Comparison of ENCODE assay signal across 21 cellular contexts in the genomic region with DNA sequence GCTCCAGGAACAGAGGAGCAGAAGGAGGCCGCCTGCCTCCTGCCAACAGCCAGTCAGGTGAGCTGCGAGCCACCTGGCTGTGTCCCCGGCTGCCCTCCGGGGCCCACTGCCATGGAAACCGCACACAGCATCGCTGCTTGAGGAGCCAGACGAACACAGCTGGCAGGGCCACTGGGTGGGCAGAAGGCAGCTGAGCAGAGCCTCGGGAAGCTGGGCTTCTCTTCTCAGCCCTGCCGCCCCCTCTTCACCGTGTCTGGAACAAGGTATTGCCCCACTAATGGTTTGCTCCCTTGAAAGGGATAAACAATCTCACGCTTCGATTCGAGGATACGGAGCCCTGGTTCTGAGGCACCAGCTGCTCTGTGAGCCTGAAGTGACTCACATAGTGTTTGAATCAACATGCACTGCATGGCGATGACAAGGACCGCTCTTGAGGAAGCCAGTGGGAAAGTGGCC.
DNase-seq lines count a peak whose midpoint lies in the region; TF ChIP-seq lines count a peak whose summit lies in the region.
"Had no signal": no experiment of that assay in that cellular context is flagged by ENCODE, and none has a peak within 500 bp of the region (broad histone marks: within the 10 kb centered on the region; RNA-seq: fewer than 3 reads in every experiment).

No MANE protein-coding gene starts in this region.

- peak overlapping the region; percentile 78 for H3K4ac ChIP-seq in neuronal stem cell (ENCODE audit: low read length)

- H3K4me2 ChIP-seq in neuronal stem cell (ENCODE audit: insufficient read depth, low read length, poor library complexity, severe bottlenecking) = no peak overlapping the region
- H3K4me2 ChIP-seq: GM23338 had no signal

- H2BK12ac ChIP-seq in neuronal stem cell (ENCODE audit: low read length) = no peak overlapping the region

- no peak overlapping the region for H3K4me3 Mint-ChIP-seq in activated CD4-positive, alpha-beta memory T cell treated with anti-CD3 and anti-CD28 coated beads for 36 hours
- H3K4me3 Mint-ChIP-seq: CD4-positive, alpha-beta memory T cell; GM23338; IgD-negative memory B cell had no signal

- CTCF ChIA-PET in activated CD4-positive, alpha-beta memory T cell treated with anti-CD3 and anti-CD28 coated beads for 36 hours (lab: Charles Lee) = interaction anchor here (0.6 kb wide), 1 partner anchor 900 kb away, joined by 4 read pairs; no protein-coding TSS in a partner anchor

- peak overlapping the region; percentile 55 for H3K18ac ChIP-seq in neuronal stem cell (ENCODE audit: low read length)

- no peaks in the 10 kb centered on the region for H3K79me1 ChIP-seq in neuronal stem cell (ENCODE audit: low read depth, low read length)

- peak overlapping the region; percentile 59 for H2AK5ac ChIP-seq in neuronal stem cell (ENCODE audit: low read depth, low read length)

- H3K4me1 ChIP-seq in neuronal stem cell (ENCODE audit: control insufficient read depth in 2 of 2, insufficient read depth in 1 of 2, low read depth in 1 of 2, low read length in 2 of 2) = peaks cover 0 to 5% of the 10 kb centered on the region in 2 donors
- H3K4me1 ChIP-seq: lower lobe of right lung had no signal

- H4K8ac ChIP-seq in neuronal stem cell (ENCODE audit: low read depth, low read length) = no peak overlapping the region

- no peaks in the 10 kb centered on the region for H3K36me3 Mint-ChIP-seq in activated CD4-positive, alpha-beta memory T cell treated with anti-CD3 and anti-CD28 coated beads for 36 hours
- H3K36me3 Mint-ChIP-seq: activated naive CD4-positive, alpha-beta T cell treated with anti-CD3 and anti-CD28 coated beads, Interleukin-2, amount 50 U/mL, for 72 hours; CD4-positive, alpha-beta memory T cell; IgD-negative memory B cell had no signal

- H2AFZ ChIP-seq in neuronal stem cell (ENCODE audit: low read length) = no peak overlapping the region
- H2AFZ ChIP-seq: GM23338 had no signal

- no peak overlapping the region for H3K27ac Mint-ChIP-seq in activated CD4-positive, alpha-beta memory T cell treated with anti-CD3 and anti-CD28 coated beads for 36 hours
- H3K27ac Mint-ChIP-seq: GM23338, IgD-negative memory B cell had no signal

- H2BK15ac ChIP-seq in neuronal stem cell (ENCODE audit: low read length) = no peak overlapping the region

- H2BK5ac ChIP-seq in neuronal stem cell (ENCODE audit: low read length) = peak overlapping the region; percentile 83

- no peak overlapping the region for H3K27ac ChIP-seq in neuronal stem cell (replicated peaks; ENCODE audit: low read length)
- H3K27ac ChIP-seq: epithelial cell of prostate, lower lobe of right lung, neutrophil had no signal

- H3K27me3 ChIP-seq in neuronal stem cell (ENCODE audit: control insufficient read depth in 3 of 3, insufficient read depth in 3 of 3, low read depth in 1 of 3, low read length in 3 of 3) = no peaks in the 10 kb centered on the region

- POLR2A ChIA-PET in activated CD4-positive, alpha-beta memory T cell treated with anti-CD3 and anti-CD28 coated beads for 36 hours (lab: Charles Lee) = no interaction called here

- no peaks in the 10 kb centered on the region for H3K4me1 Mint-ChIP-seq in activated CD4-positive, alpha-beta memory T cell treated with anti-CD3 and anti-CD28 coated beads for 36 hours (ENCODE audit: low read depth)
- H3K4me1 Mint-ChIP-seq: CD4-positive, alpha-beta memory T cell; GM23338; IgD-negative memory B cell had no signal

- H3K4me3 ChIP-seq in cardiac fibroblast (replicated peaks in 1 of 2; ENCODE audit: low read depth in 2 of 2, low read length in 2 of 2) (no peak overlapping the region), neuronal stem cell (ENCODE audit: low read length in 2 of 2) (no peak overlapping the region)
- H3K4me3 ChIP-seq: GM23338, lower lobe of right lung, skin epidermis had no signal

- peaks cover 0 to 3% of the 10 kb centered on the region in 2 donors for H3K9me3 ChIP-seq in neuronal stem cell (replicated peaks in 1 of 2; ENCODE audit: control insufficient read depth in 2 of 2, insufficient read depth in 1 of 2, low read depth in 1 of 2, low read length in 2 of 2)
- H3K9me3 ChIP-seq: lower lobe of right lung, neutrophil had no signal

- no peak overlapping the region for H4K91ac ChIP-seq in neuronal stem cell (ENCODE audit: low read depth, low read length, poor library complexity)

- H3K27me3 Mint-ChIP-seq in activated CD4-positive, alpha-beta memory T cell treated with anti-CD3 and anti-CD28 coated beads for 36 hours = peaks cover 1% of the 10 kb centered on the region

- WGBS in neuronal stem cell (ENCODE audit: extremely low coverage in 2 of 2, insufficient read length in 2 of 2, insufficient replicate concordance in 1 of 2), 2 donors = no CpG with 5 or more reads among the region's 16 CpGs

- H3K9ac ChIP-seq in neuronal stem cell (ENCODE audit: low read depth, low read length, poor library complexity) = peak overlapping the region; percentile 66

- H3K23ac ChIP-seq in neuronal stem cell (ENCODE audit: low read depth, low read length, poor library complexity) = peak overlapping the region; percentile 50

- no peak for TF ChIP-seq CTCF in cardiac fibroblast (IDR thresholded peaks at IDR 0.05; ENCODE audit: low read depth, low read length)

- DNase-seq in NCI-H146 (lab: John Stamatoyannopoulos, UW) = peak; percentile 16
- DNase-seq in NCI-H146 treated with DMSO at 0.1 percent for 48 hours (lab: John Stamatoyannopoulos, UW; ENCODE audit: unreplicated experiment) = no peak
- peak; percentile 62 to 74 for DNase-seq in NCI-H187 (lab: John Stamatoyannopoulos, UW)
- peak; percentile 30 to 49 for DNase-seq in cardiac fibroblast (ENCODE audit: low read depth in 2 of 2)
- DNase-seq in neuronal stem cell (ENCODE audit: low spot score) = no peak
- DNase-seq in T-helper 2 cell = no peak
- no peak for DNase-seq in hepatic stellate cell (ENCODE audit: low spot score)
- no peak for DNase-seq in activated CD4-positive, alpha-beta memory T cell treated with anti-CD3 and anti-CD28 coated beads for 36 hours
- DNase-seq: activated CD4-positive, CD25-positive, alpha-beta regulatory T cell; CD4-positive, alpha-beta memory T cell; hippocampal formation; lower lobe of right lung; NCI-H2107; PC-3; SW 1271 had no signal

- H3K9me3 Mint-ChIP-seq in activated CD4-positive, alpha-beta memory T cell treated with anti-CD3 and anti-CD28 coated beads for 36 hours = no peaks in the 10 kb centered on the region
- H3K9me3 Mint-ChIP-seq: activated naive CD4-positive, alpha-beta T cell treated with anti-CD3 and anti-CD28 coated beads, Interleukin-2, amount 50 U/mL, for 72 hours; CD4-positive, alpha-beta memory T cell had no signal

- intact Hi-C loops in activated CD4-positive, alpha-beta memory T cell treated with anti-CD3 and anti-CD28 coated beads for 36 hours (cut with micrococcal nuclease) = no loop called here

- no peak overlapping the region for H2BK120ac ChIP-seq in neuronal stem cell (ENCODE audit: low read depth, low read length)

- H3K14ac ChIP-seq in neuronal stem cell (ENCODE audit: low read length) = no peak overlapping the region

- H3K36me3 ChIP-seq in neuronal stem cell (replicated peaks in 1 of 2; ENCODE audit: control insufficient read depth in 2 of 2, insufficient read depth in 2 of 2, low read length in 2 of 2) = no peaks in the 10 kb centered on the region
- H3K36me3 ChIP-seq: lower lobe of right lung, neutrophil had no signal

Comparison
In these comparisons a context has a peak if more than half of its experiments do, and no peak if none do; other contexts are left out.
1. DNase-seq: peak in NCI-H146 (single experiment), NCI-H187 (2 of 2) and cardiac fibroblast (2 of 2); none in NCI-H146 treated with DMSO at 0.1 percent for 48 hours (single experiment), neuronal stem cell (single experiment), T-helper 2 cell (0 of 5), hepatic stellate cell (single experiment) and activated CD4-positive, alpha-beta memory T cell treated with anti-CD3 and anti-CD28 coated beads for 36 hours (single experiment).